Comparison of ENCODE assay signal across 8 cellular contexts in genomic region chr13:28355822-28356371, GRCh38.
DNase-seq lines count a peak whose midpoint lies in the region; TF ChIP-seq lines count a peak whose summit lies in the region.

No MANE protein-coding gene starts in this region.

- in situ Hi-C loops in astrocyte of the spinal cord (cut with HindIII; ENCODE audit: low sequenced_read_pairs): no loop called here

- peaks cover 5% of the 10 kb centered on the region for H3K9me3 Mint-ChIP-seq in nephron
- H3K9me3 Mint-ChIP-seq in type B pancreatic cell: no peaks in the 10 kb centered on the region

- H3K4me1 Mint-ChIP-seq in nephron: peaks cover 31% of the 10 kb centered on the region
- peaks cover 10% of the 10 kb centered on the region for H3K4me1 Mint-ChIP-seq in type B pancreatic cell (ENCODE audit: unreplicated experiment)

- peak; percentile 86 for DNase-seq in ELR (ENCODE audit: low read depth)
- DNase-seq in LHCN-M2 (ENCODE audit: low read depth): peak; percentile 42
- peak; percentile 55 for DNase-seq in astrocyte of the spinal cord (ENCODE audit: low read depth, low spot score)
- DNase-seq in type B pancreatic cell (ENCODE audit: extremely low spot score, unreplicated experiment): no peak
- no peak for DNase-seq in NCI-H2227 (lab: John Stamatoyannopoulos, UW; ENCODE audit: unreplicated experiment)
- DNase-seq in KG1 (lab: John Stamatoyannopoulos, UW): no peak
- no peak for DNase-seq in NCI-H2107 treated with DMSO at 0.1 percent for 48 hours (lab: John Stamatoyannopoulos, UW; ENCODE audit: unreplicated experiment)

- peak overlapping the region in 2 of 3 experiments; percentile 25 to 66 for H3K27ac Mint-ChIP-seq in nephron
- no peak overlapping the region for H3K27ac Mint-ChIP-seq in type B pancreatic cell

- H3K27me3 Mint-ChIP-seq in nephron (ENCODE audit: low read depth) (peaks cover 7% of the 10 kb centered on the region), type B pancreatic cell (peaks cover 4% of the 10 kb centered on the region)

- H3K4me3 Mint-ChIP-seq in nephron (no peak overlapping the region), type B pancreatic cell (no peak overlapping the region)

- H3K4me3 ChIP-seq in astrocyte of the spinal cord (ENCODE audit: low read depth, low read length): no peak overlapping the region

- TF ChIP-seq CTCF in astrocyte of the spinal cord (IDR thresholded peaks at IDR 0.05; ENCODE audit: low read depth, low read length) (no peak), nephron (IDR thresholded peaks at IDR 0.05; ENCODE audit: unreplicated experiment in 3 of 3) (no peak), type B pancreatic cell (conservative IDR thresholded peaks at IDR 0.05) (no peak)

- H3K36me3 Mint-ChIP-seq in nephron (ENCODE audit: low read depth) (no peaks in the 10 kb centered on the region), type B pancreatic cell (no peaks in the 10 kb centered on the region)

Comparison
In these comparisons a context has a peak if more than half of its experiments do, and no peak if none do; other contexts are left out.
1. DNase-seq: peak in ELR (single experiment), LHCN-M2 (single experiment) and astrocyte of the spinal cord (single experiment); none in type B pancreatic cell (single experiment), NCI-H2227 (single experiment), KG1 (single experiment) and NCI-H2107 treated with DMSO at 0.1 percent for 48 hours (single experiment).